ENCODE assay signal across 12 cellular contexts in the genomic region with DNA sequence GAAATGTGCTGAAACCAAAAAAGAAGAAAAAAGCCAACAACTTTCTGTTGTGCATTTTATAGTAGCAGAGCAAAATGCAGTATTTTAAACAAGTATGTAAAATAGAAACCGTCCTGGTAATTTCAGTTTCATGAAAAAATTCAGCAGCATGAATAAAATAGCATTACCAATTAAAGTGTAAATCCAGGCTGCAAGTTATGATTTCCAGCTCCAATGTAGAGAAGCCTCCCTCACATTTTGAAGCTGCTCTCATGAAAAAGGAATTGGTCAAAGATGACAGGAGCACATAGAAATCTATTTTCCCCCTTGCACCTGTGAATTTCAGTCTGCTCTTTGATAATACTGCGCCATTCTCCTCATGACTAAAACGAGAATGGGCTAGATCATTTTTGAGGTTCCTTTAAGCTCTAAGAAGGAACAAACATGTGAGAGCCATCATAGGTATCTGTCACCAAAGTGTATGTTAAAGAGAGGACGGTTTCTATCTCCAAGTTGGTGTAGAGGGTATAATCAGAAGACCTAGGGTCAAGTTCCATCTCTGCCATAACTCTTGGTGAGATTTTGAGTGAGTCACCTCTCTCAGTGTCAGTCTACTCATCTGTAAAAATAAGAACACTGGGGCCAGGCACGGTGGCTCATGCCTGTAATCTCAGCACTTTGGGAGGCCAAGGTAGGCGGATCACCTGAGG.
DNase-seq lines count a peak whose midpoint lies in the region; ATAC-seq, FAIRE-seq and TF ChIP-seq lines count a peak whose summit lies in the region.
"Had no signal": no experiment of that assay in that cellular context is flagged by ENCODE, and none has a peak within 500 bp of the region (broad histone marks: within the 10 kb centered on the region; RNA-seq: fewer than 3 reads in every experiment).

No MANE protein-coding gene starts in this region.

- ATAC-seq in GM18858 (IDR thresholded peaks at IDR 0.05; ENCODE audit: unreplicated experiment) (peak; percentile 46), GM12878 (peak; percentile 57), pancreas (no peak)

- TF ChIP-seq RAD21 in GM12878 (IDR thresholded peaks at IDR 0.05; ENCODE audit: insufficient read depth, low read depth, low read length), result no peak

- BruUV-seq in A673 (replicated peaks; lab: Mats Ljungman, UMichigan) (no TSS peak), GM12878 (replicated peaks; lab: Mats Ljungman, UMichigan) (no TSS peak)

- FAIRE-seq in GM12878 (lab: Jason Lieb, UNC), result no peak
- FAIRE-seq in pancreas (lab: Jason Lieb, UNC), result no peak

- H3K4me2 ChIP-seq in Loucy (ENCODE audit: low read depth, low read length, poor library complexity, severe bottlenecking), result no peak overlapping the region
- H3K4me2 ChIP-seq in GM12878 (ENCODE audit: control insufficient read depth, insufficient read depth), result no peak overlapping the region

- RAD21 ChIA-PET in GM12878 (lab: Charles Lee; ENCODE audit: unreplicated experiment), result interaction anchor here (1.1 to 1.3 kb wide), 2 partner anchors 54 to 243 kb away, joined by 3 to 10 read pairs; no protein-coding TSS in a partner anchor

- POLR2A ChIA-PET in A673 (lab: Charles Lee; ENCODE audit: low non-redundant PET), result no interaction called here
- POLR2A ChIA-PET in GM12878 (lab: Charles Lee), result no interaction called here

- CTCF ChIA-PET in A673 (lab: Charles Lee), result interaction anchor here (0.7 to 1.8 kb wide), 4 partner anchors 168 to 757 kb away, joined by 3 to 14 read pairs (median 3); no protein-coding TSS in a partner anchor
- CTCF ChIA-PET in GM12878 (lab: Yijun Ruan, JAX), result interaction anchor here (0.7 to 8.0 kb wide), 17 partner anchors 8 to 350 kb away, joined by 3 to 68 read pairs (median 3); no protein-coding TSS in a partner anchor

- intact Hi-C loops in A673 (cut with micrococcal nuclease; ENCODE audit: unreplicated experiment) (loop anchor here (1.0 kb wide), 2 partner anchors 168 to 243 kb away; no protein-coding TSS in a partner anchor), GM12878 (cut with micrococcal nuclease; ENCODE audit: unreplicated experiment) (loop anchor here (1.0 kb wide), 1 partner anchor 243 kb away; no protein-coding TSS in a partner anchor), pancreas (cut with DNase I) (loop anchor here in 1 of 3 donors (10.0 kb wide), 1 partner anchor 237 kb away; no protein-coding TSS in a partner anchor)

- H3K9me3 ChIP-seq in A673 (ENCODE audit: low read depth, low read length, poor library complexity, severe bottlenecking), result no peaks in the 10 kb centered on the region
- no peaks in the 10 kb centered on the region for H3K9me3 ChIP-seq in Loucy (ENCODE audit: insufficient read depth, low read depth, low read length)
- H3K9me3 ChIP-seq in GM12878 (replicated peaks; ENCODE audit: control insufficient read depth, insufficient read depth, low read length), result no peaks in the 10 kb centered on the region
- H3K9me3 ChIP-seq in pancreas, result no peaks in the 10 kb centered on the region
- no peaks in the 10 kb centered on the region for H3K9me3 ChIP-seq in WERI-Rb-1 (ENCODE audit: severe bottlenecking)

- 31% methylated on average over 6 of the region's 6 CpGs for WGBS in GM12878 (ENCODE audit: insufficient coverage, insufficient replicate concordance, low lambda C conversion rate, missing lambda C conversion rate)
- 64 to 74% methylated on average over 6 of the region's 6 CpGs for WGBS in pancreas, 2 donors

- no peaks in the 10 kb centered on the region for H3F3A ChIP-seq in Loucy (ENCODE audit: low read depth)

- 0 out of 2 replicates have a peak overlapping the region, but pooled peaks have one; percentile 19 for H2AFZ ChIP-seq in Loucy (ENCODE audit: low read length)
- peak overlapping the region; percentile 22; the same call in 1 of the 2 replicates for H2AFZ ChIP-seq in GM12878 (ENCODE audit: control insufficient read depth, low read depth, low read length)

- H3K4me1 ChIP-seq in A673 (ENCODE audit: insufficient read depth, low read length, poor library complexity, severe bottlenecking) (peaks cover 14% of the 10 kb centered on the region), Loucy (ENCODE audit: insufficient read depth, low read length, poor library complexity, severe bottlenecking) (peaks cover 4% of the 10 kb centered on the region), GM12878 (ENCODE audit: control insufficient read depth, insufficient read depth, low read length) (no peaks in the 10 kb centered on the region), pancreas (no peaks in the 10 kb centered on the region)

- DNase-seq in A673 (ENCODE audit: low spot score) (no peak), GM12878 (ENCODE audit: low read depth, low spot score) (no peak), pancreas (no peak), ecto neural progenitor cell (ENCODE audit: low spot score) (no peak), midbrain (lab: John Stamatoyannopoulos, UW) (no peak), WERI-Rb-1 (no peak)
- DNase-seq: GOT3, NCI-H1930, NCI-H2171 had no signal

- TF ChIP-seq CTCF in A673 (conservative IDR thresholded peaks at IDR 0.05; ENCODE audit: low read depth, low read length), result no peak
- TF ChIP-seq CTCF in Loucy (conservative IDR thresholded peaks at IDR 0.05; ENCODE audit: low read length), result no peak
- no peak for TF ChIP-seq CTCF in GM12878 (IDR thresholded peaks at IDR 0.05 in 2 of 3, conservative IDR thresholded peaks at IDR 0.05 in 1 of 3; ENCODE audit: control insufficient read depth in 2 of 3, extremely low read depth in 1 of 3, insufficient read depth in 1 of 3, low read depth in 3 of 3, low read length in 3 of 3)
- TF ChIP-seq CTCF in pancreas (IDR thresholded peaks at IDR 0.05), result no peak
- TF ChIP-seq CTCF in WERI-Rb-1 (IDR thresholded peaks at IDR 0.05; ENCODE audit: low read depth, low read length), result no peak

- H3K9me2 ChIP-seq in Loucy (replicated peaks; ENCODE audit: low read depth, low read length), result no peaks in the 10 kb centered on the region

- H3K27ac ChIP-seq in A673 (ENCODE audit: low read depth, low read length, poor library complexity, severe bottlenecking), result peak overlapping the region; percentile 45
- H3K27ac ChIP-seq in GM12878 (ENCODE audit: control insufficient read depth, insufficient read depth), result no peak overlapping the region
- no peak overlapping the region for H3K27ac ChIP-seq in pancreas
- no peak overlapping the region for H3K27ac ChIP-seq in WERI-Rb-1

- no peaks in the 10 kb centered on the region for H3K27me3 ChIP-seq in A673 (replicated peaks; ENCODE audit: insufficient read depth, low read depth, low read length, poor library complexity)
- no peaks in the 10 kb centered on the region for H3K27me3 ChIP-seq in Loucy (ENCODE audit: insufficient read depth, low read length, poor library complexity, severe bottlenecking)
- H3K27me3 ChIP-seq in GM12878 (replicated peaks in 1 of 2; ENCODE audit: control insufficient read depth in 2 of 2, insufficient read depth in 2 of 2, low read length in 1 of 2), result no peaks in the 10 kb centered on the region
- H3K27me3 ChIP-seq in pancreas, result no peaks in the 10 kb centered on the region
- H3K27me3 ChIP-seq in WERI-Rb-1 (ENCODE audit: insufficient read depth, low read depth, severe bottlenecking), result no peaks in the 10 kb centered on the region
- H3K27me3 ChIP-seq: BLaER1 treated with 17β-estradiol and CSF1 and Interleukin-3, amounts not matched to agents 10 nM and 100 nM had no signal

- no peaks in the 10 kb centered on the region for H3K36me3 ChIP-seq in A673 (ENCODE audit: insufficient read depth, low read length, poor library complexity, severe bottlenecking)
- no peaks in the 10 kb centered on the region for H3K36me3 ChIP-seq in Loucy (ENCODE audit: insufficient read depth, low read length)
- H3K36me3 ChIP-seq in GM12878 (ENCODE audit: control insufficient read depth in 2 of 2, insufficient read depth in 2 of 2, low read length in 1 of 2), result no peaks in the 10 kb centered on the region
- no peaks in the 10 kb centered on the region for H3K36me3 ChIP-seq in pancreas
- no peaks in the 10 kb centered on the region for H3K36me3 ChIP-seq in WERI-Rb-1
- H3K36me3 ChIP-seq: BLaER1 treated with 17β-estradiol and CSF1 and Interleukin-3, amounts not matched to agents 10 nM and 100 nM had no signal

- H4K20me1 ChIP-seq in Loucy (ENCODE audit: insufficient read depth, low read length, poor library complexity, severe bottlenecking), result no peaks in the 10 kb centered on the region
- no peaks in the 10 kb centered on the region for H4K20me1 ChIP-seq in GM12878 (ENCODE audit: control insufficient read depth, insufficient read depth)
- H4K20me1 ChIP-seq: BLaER1 treated with 17β-estradiol and CSF1 and Interleukin-3, amounts not matched to agents 10 nM and 100 nM had no signal

- H3K4me3 ChIP-seq in A673 (ENCODE audit: low read depth, low read length, poor library complexity, severe bottlenecking) (no peak overlapping the region), Loucy (ENCODE audit: low read length, poor library complexity, severe bottlenecking) (no peak overlapping the region), GM12878 (no peak overlapping the region), pancreas (no peak overlapping the region), WERI-Rb-1 (ENCODE audit: low read depth, low read length) (no peak overlapping the region)
- H3K4me3 ChIP-seq: BLaER1 treated with 17β-estradiol and CSF1 and Interleukin-3, amounts not matched to agents 10 nM and 100 nM had no signal

- TF ChIP-seq POLR2A in GM12878 (IDR thresholded peaks at IDR 0.05; ENCODE audit: low read depth, low read length), result no peak

- in situ Hi-C loops in GM12878 (cut with MboI), result loop anchor here (25.0 kb wide), 1 partner anchor 229 kb away; no protein-coding TSS in a partner anchor

- no peak for TF ChIP-seq EP300 in GM12878 (IDR thresholded peaks at IDR 0.05; ENCODE audit: borderline replicate concordance in 1 of 2, control insufficient read depth in 1 of 2, low read depth in 2 of 2, low read length in 2 of 2)

- no peak overlapping the region for H3K9ac ChIP-seq in Loucy (ENCODE audit: low read depth, low read length, poor library complexity, severe bottlenecking)
- no peak overlapping the region for H3K9ac ChIP-seq in GM12878 (ENCODE audit: control insufficient read depth, insufficient read depth, low read length)

- no peaks in the 10 kb centered on the region for H3K79me2 ChIP-seq in Loucy (ENCODE audit: insufficient read depth, low read length)
- H3K79me2 ChIP-seq in GM12878 (ENCODE audit: control insufficient read depth, insufficient read depth, low read length), result no peaks in the 10 kb centered on the region

- SMC1A ChIA-PET in GM12878 (lab: Charles Lee; ENCODE audit: uncharacterized antibody, unreplicated experiment), result interaction anchor here (0.7 to 1.9 kb wide), 7 partner anchors 11 to 243 kb away, joined by 3 to 6 read pairs (median 4); no protein-coding TSS in a partner anchor

TF ChIP-seq in GM12878, 131 proteins besides CTCF, POLR2A, EP300 and RAD21 (continues in another document):
- TF ChIP-seq WRNIP1 (IDR thresholded peaks at IDR 0.05; ENCODE audit: borderline replicate concordance, low read depth, low read length), result no peak

Comparison
In these comparisons a context has a peak if more than half of its experiments do, and no peak if none do; other contexts are left out.
1. ATAC-seq: peak in GM18858 (single experiment) and GM12878 (single experiment); none in pancreas (0 of 4).